ENCODE assay signal across 14 cellular contexts in genomic region chr1:14745815-14746214, GRCh38.
DNase-seq lines count a peak whose midpoint lies in the region; ATAC-seq, FAIRE-seq and TF ChIP-seq lines count a peak whose summit lies in the region.
"Had no signal": no experiment of that assay in that cellular context is flagged by ENCODE, and none has a peak within 500 bp of the region (broad histone marks: within the 10 kb centered on the region; RNA-seq: fewer than 3 reads in every experiment).

No MANE protein-coding gene starts in this region.

- dilution Hi-C loops in IMR-90 (cut with HindIII; ENCODE audit: low sequenced_read_pairs, unreplicated experiment), result no loop called here

- H2BK20ac ChIP-seq in IMR-90 (ENCODE audit: low read depth, low read length), result no peak overlapping the region; the same call in 1 of the 2 replicates

- H4K8ac ChIP-seq in IMR-90 (ENCODE audit: low read depth in 2 of 2, low read length in 2 of 2), result no peak overlapping the region

- H3K4me1 ChIP-seq in GM23248 (ENCODE audit: insufficient read depth) (peaks cover 17% of the 10 kb centered on the region), IMR-90 (ENCODE audit: control insufficient read depth, insufficient read depth, low read length) (peaks cover 19% of the 10 kb centered on the region), K562 (replicated peaks in 1 of 2; ENCODE audit: control insufficient read depth in 2 of 2, insufficient read depth in 2 of 2, low read length in 2 of 2) (no peaks in the 10 kb centered on the region; a peak in 1 of 5 replicates)
- H3K4me1 ChIP-seq: Caco-2 had no signal

- FAIRE-seq in K562 (lab: Jason Lieb, UNC), result no peak
- FAIRE-seq: GM18507 had no signal

- no peak overlapping the region; the same call in 1 of the 2 replicates for H3K18ac ChIP-seq in IMR-90 (ENCODE audit: low read depth, low read length)

- in situ Hi-C loops in GM23248 (cut with MboI), result no loop called here
- in situ Hi-C loops in IMR-90 (cut with MboI; ENCODE audit: low sequenced_read_pairs), result no loop called here
- in situ Hi-C loops in K562 (cut with MboI), result no loop called here

- H2BK5ac ChIP-seq in IMR-90 (ENCODE audit: low read depth, low read length, poor library complexity, severe bottlenecking), result no peak overlapping the region

- H2BK15ac ChIP-seq in IMR-90 (ENCODE audit: low read depth, low read length), result peak overlapping the region; percentile 71; the same call in 1 of the 3 replicates

- TF ChIP-seq POLR2A in IMR-90 (IDR thresholded peaks at IDR 0.05; ENCODE audit: low read depth, low read length), result no peak
- no peak for TF ChIP-seq POLR2A in K562 (conservative IDR thresholded peaks at IDR 0.05)

- H4K20me1 ChIP-seq in GM23248 (ENCODE audit: insufficient read depth) (no peaks in the 10 kb centered on the region), IMR-90 (ENCODE audit: insufficient read depth, low read length) (no peaks in the 10 kb centered on the region), K562 (replicated peaks; ENCODE audit: control insufficient read depth, insufficient read depth, low read length) (no peaks in the 10 kb centered on the region; the same call in none of the 2 replicates)
- H4K20me1 ChIP-seq: BLaER1 had no signal

- no peak overlapping the region for H3K4ac ChIP-seq in IMR-90 (ENCODE audit: low read depth, low read length)

- H3K56ac ChIP-seq in IMR-90 (ENCODE audit: extremely low read depth, insufficient read depth, low read length), result no peak overlapping the region

- no peak for TF ChIP-seq RAD21 in IMR-90 (IDR thresholded peaks at IDR 0.05; ENCODE audit: low read length)
- no peak for TF ChIP-seq RAD21 in K562 (CRISPR knock-in tag; conservative IDR thresholded peaks at IDR 0.05 in 1 of 2, IDR thresholded peaks at IDR 0.05 in 1 of 2)

- no peak overlapping the region for H2AK9ac ChIP-seq in IMR-90 (replicated peaks; ENCODE audit: low read depth, low read length, poor library complexity)

- H3F3A ChIP-seq in GM23248 (ENCODE audit: insufficient read depth), result peaks cover 18% of the 10 kb centered on the region

- H4K91ac ChIP-seq in IMR-90 (ENCODE audit: insufficient read depth, low read depth, low read length), result no peak overlapping the region

- intact Hi-C loops in IMR-90 (cut with micrococcal nuclease), result loop anchor here (10.0 kb wide), 1 partner anchor 279 kb away; no protein-coding TSS in a partner anchor
- intact Hi-C loops in K562 (cut with micrococcal nuclease), result loop anchor here (10.0 kb wide), 1 partner anchor 359 kb away; no protein-coding TSS in a partner anchor

- H3K27me3 ChIP-seq in GM23248 (replicated peaks; ENCODE audit: insufficient read depth) (no peaks in the 10 kb centered on the region), IMR-90 (ENCODE audit: control insufficient read depth, insufficient read depth, low read length) (no peaks in the 10 kb centered on the region), K562 (ENCODE audit: control insufficient read depth in 2 of 2, insufficient read depth in 2 of 2, low read length in 2 of 2) (peaks cover 48 to 62% of the 10 kb centered on the region in 2 experiments)
- H3K27me3 ChIP-seq: BLaER1 had no signal

- H4K5ac ChIP-seq in IMR-90 (ENCODE audit: low read depth, low read length), result no peak overlapping the region

- TF ChIP-seq CTCF in IMR-90 (conservative IDR thresholded peaks at IDR 0.05; ENCODE audit: low read depth, low read length) (no peak), K562 (IDR thresholded peaks at IDR 0.05 in 2 of 3, conservative IDR thresholded peaks at IDR 0.05 in 1 of 3; ENCODE audit: insufficient read depth in 2 of 3, low read depth in 1 of 3, low read length in 3 of 3) (no peak)

- H3K79me2 ChIP-seq in GM23248 (ENCODE audit: insufficient read depth) (no peaks in the 10 kb centered on the region), K562 (ENCODE audit: control insufficient read depth, insufficient read depth, low read length) (no peaks in the 10 kb centered on the region)

- CTCF ChIA-PET in IMR-90 (lab: Yijun Ruan, JAX) (interaction anchor here (0.6 kb wide), 1 partner anchor 340 kb away, joined by 6 read pairs; no protein-coding TSS in a partner anchor), K562 (lab: Yijun Ruan, JAX; ENCODE audit: low intra/inter-chr PET ratio) (no interaction called here)

- no peak for ATAC-seq in IMR-90 (ENCODE audit: low read depth)
- ATAC-seq in K562, result no peak
- no peak for ATAC-seq in GM18502 (IDR thresholded peaks at IDR 0.05; ENCODE audit: poor library complexity, unreplicated experiment)

- H2AK5ac ChIP-seq in IMR-90 (ENCODE audit: low read depth, low read length), result no peak overlapping the region

- H3K23ac ChIP-seq in IMR-90 (ENCODE audit: low read depth, low read length), result no peak overlapping the region

- H3K9me1 ChIP-seq in IMR-90 (ENCODE audit: insufficient read depth, low read length) (peaks cover 8% of the 10 kb centered on the region), K562 (ENCODE audit: control insufficient read depth, insufficient read depth, low read length) (no peaks in the 10 kb centered on the region)

- no peak for TF ChIP-seq EP300 in K562 (IDR thresholded peaks at IDR 0.05; ENCODE audit: low read length)

- no peak overlapping the region for H3K27ac ChIP-seq in GM23248
- H3K27ac ChIP-seq in IMR-90 (ENCODE audit: insufficient read depth, low read length), result no peak overlapping the region
- no peak overlapping the region for H3K27ac ChIP-seq in K562 (ENCODE audit: extremely low read depth, low read depth, low read length)
- H3K27ac ChIP-seq: BLaER1 had no signal

- no peak overlapping the region for H3K4me2 ChIP-seq in GM23248 (ENCODE audit: unreplicated experiment)
- H3K4me2 ChIP-seq in IMR-90 (ENCODE audit: low read depth, low read length), result no peak overlapping the region; the same call in 1 of the 2 replicates
- no peak overlapping the region for H3K4me2 ChIP-seq in K562 (ENCODE audit: insufficient read depth, low read length)
- H3K4me2 ChIP-seq: BLaER1 had no signal

- DNase-seq in GM23248 (peak; percentile 21), IMR-90 (no peak), K562 (ENCODE audit: extremely low read depth in 1 of 4, low spot score in 3 of 4) (no peak), iris pigment epithelial cell (ENCODE audit: low read depth) (peak; percentile 34), Kasumi-1 (lab: John Stamatoyannopoulos, UW) (no peak)
- no peak for DNase-seq in activated CD4-positive, alpha-beta T cell treated with anti-CD3 and anti-CD28 coated beads, Interleukin-2, amount 50 U/mL, for 4 hours
- DNase-seq: AML-193; Caco-2; CD8-positive, alpha-beta memory T cell; GF-D8; H9 had no signal

- POLR2A ChIA-PET in IMR-90 (lab: Charles Lee; ENCODE audit: unreplicated experiment), result no interaction called here
- POLR2A ChIA-PET in K562 (lab: Yijun Ruan, JAX), result interaction anchor here (0.5 to 1.4 kb wide), 3 partner anchors 8 to 24 kb away, joined by 3 read pairs; no protein-coding TSS in a partner anchor

- no peaks in the 10 kb centered on the region for H3K79me1 ChIP-seq in IMR-90 (ENCODE audit: low read depth in 1 of 2, low read length in 2 of 2)

- H2AFZ ChIP-seq in GM23248, result no peak overlapping the region
- H2AFZ ChIP-seq in IMR-90 (replicated peaks; ENCODE audit: low read length, poor library complexity), result no peak overlapping the region
- no peak overlapping the region for H2AFZ ChIP-seq in K562 (ENCODE audit: low read depth, low read length)

- no peak overlapping the region for H2BK120ac ChIP-seq in IMR-90 (ENCODE audit: low read depth, low read length)

- BruUV-seq in IMR-90 (replicated peaks; lab: Mats Ljungman, UMichigan) (no TSS peak), K562 (replicated peaks; lab: Mats Ljungman, UMichigan) (no TSS peak)

- no peaks in the 10 kb centered on the region for H3K9me2 ChIP-seq in GM23248 (ENCODE audit: insufficient read depth)

- H3K36me3 ChIP-seq in GM23248 (ENCODE audit: low read depth), result no peaks in the 10 kb centered on the region
- no peaks in the 10 kb centered on the region for H3K36me3 ChIP-seq in IMR-90 (ENCODE audit: control insufficient read depth, insufficient read depth, low read length)
- no peaks in the 10 kb centered on the region for H3K36me3 ChIP-seq in K562 (ENCODE audit: control insufficient read depth, insufficient read depth, low read length)
- H3K36me3 ChIP-seq: BLaER1 had no signal

- WGBS in GM23248 (ENCODE audit: low coverage in 1 of 2, low lambda C conversion rate in 2 of 2, missing lambda C conversion rate in 2 of 2), 2 experiments, result 43 to 45% methylated on average over 6 of the region's 6 CpGs
- no CpG with 5 or more reads among the region's 6 CpGs for WGBS in IMR-90 (ENCODE audit: extremely low coverage in 2 of 2, insufficient read length in 1 of 2), 2 experiments
- 3% methylated on average over 6 of the region's 6 CpGs for WGBS in K562 (ENCODE audit: insufficient coverage, low coverage, missing lambda C conversion rate)

- H3K4me3 ChIP-seq in GM23248 (no peak overlapping the region), IMR-90 (ENCODE audit: insufficient read depth, low read depth, low read length) (no peak overlapping the region), K562 (no peak overlapping the region)
- H3K4me3 ChIP-seq: BLaER1 had no signal

- H3K9ac ChIP-seq in GM23248 (no peak overlapping the region), IMR-90 (ENCODE audit: low read depth, low read length) (no peak overlapping the region), K562 (ENCODE audit: insufficient read depth in 1 of 2, low read depth in 2 of 2, low read length in 2 of 2) (no peak overlapping the region)
- H3K9ac ChIP-seq: BLaER1 had no signal

- no peak overlapping the region; the same call in 1 of the 2 replicates for H3K14ac ChIP-seq in IMR-90 (replicated peaks; ENCODE audit: low read depth, low read length)

- H3K9me3 ChIP-seq in GM23248 (ENCODE audit: low read depth), result no peaks in the 10 kb centered on the region
- no peaks in the 10 kb centered on the region for H3K9me3 ChIP-seq in IMR-90 (ENCODE audit: control insufficient read depth, insufficient read depth, low read length)
- H3K9me3 ChIP-seq in K562 (replicated peaks; ENCODE audit: control insufficient read depth, insufficient read depth, low read depth, low read length), result no peaks in the 10 kb centered on the region
- H3K9me3 ChIP-seq: BLaER1, Caco-2 had no signal

TF ChIP-seq in IMR-90, 13 proteins besides CTCF, POLR2A, EP300 and RAD21:
- TF ChIP-seq MAFK (IDR thresholded peaks at IDR 0.05; ENCODE audit: low read depth, low read length), result peak; percentile 48
- TF ChIP-seq CHD1 (IDR thresholded peaks at IDR 0.05; ENCODE audit: low read depth, low read length), result no peak
- TF ChIP-seq NFE2L2 (IDR thresholded peaks at IDR 0.05; ENCODE audit: low read depth, low read length), result peak; percentile 86
- peak; percentile 55 for TF ChIP-seq CEBPB (IDR thresholded peaks at IDR 0.05; ENCODE audit: low read depth, low read length)

TF ChIP-seq in K562, 482 proteins besides CTCF, POLR2A, EP300 and RAD21 (continues in another document):
- TF ChIP-seq MED1 (CRISPR knock-in tag; IDR thresholded peaks at IDR 0.05; ENCODE audit: borderline replicate concordance), result no peak
- no peak for TF ChIP-seq MTA2 (IDR thresholded peaks at IDR 0.05; ENCODE audit: low read depth)
- peak; percentile 30; the same call in 1 of the 2 replicates for TF ChIP-seq NFE2 (IDR thresholded peaks at IDR 0.05; ENCODE audit: low read depth)
- no peak for TF ChIP-seq NBN (IDR thresholded peaks at IDR 0.05; ENCODE audit: low read depth)
- no peak for TF ChIP-seq ZNF282 (CRISPR knock-in tag; IDR thresholded peaks at IDR 0.05)

Comparison
In these comparisons a context has a peak if more than half of its experiments do, and no peak if none do; other contexts are left out.
1. DNase-seq: peak in GM23248 (single experiment) and iris pigment epithelial cell (single experiment); none in IMR-90 (single experiment), K562 (0 of 4), activated CD4-positive, alpha-beta T cell treated with anti-CD3 and anti-CD28 coated beads, Interleukin-2, amount 50 U/mL, for 4 hours (0 of 2) and Kasumi-1 (0 of 2).